ENCODE assay signal across 17 cellular contexts in genomic region chr14:101358726-101359125, GRCh38.
DNase-seq lines count a peak whose midpoint lies in the region; ATAC-seq and TF ChIP-seq lines count a peak whose summit lies in the region.
"Had no signal": no experiment of that assay in that cellular context is flagged by ENCODE, and none has a peak within 500 bp of the region (broad histone marks: within the 10 kb centered on the region; RNA-seq: fewer than 3 reads in every experiment).

No MANE protein-coding gene starts in this region.

- H3K9me3 ChIP-seq in testis (no peaks in the 10 kb centered on the region), mucosa of descending colon (no peaks in the 10 kb centered on the region)

- TF ChIP-seq CTCF in dorsolateral prefrontal cortex (IDR thresholded peaks at IDR 0.05 in 54 of 56, conservative IDR thresholded peaks at IDR 0.05 in 2 of 56; ENCODE audit: low read depth in 1 of 56, partially characterized antibody in 56 of 56) (no peak), nephron progenitor cell (IDR thresholded peaks at IDR 0.05) (no peak), testis (IDR thresholded peaks at IDR 0.05) (no peak), mucosa of descending colon (IDR thresholded peaks at IDR 0.05) (no peak)

- H3K4me1 Mint-ChIP-seq in nephron progenitor cell: peaks cover 55% of the 10 kb centered on the region

- no peak for ATAC-seq in mucosa of descending colon
- ATAC-seq in HG02852 (IDR thresholded peaks at IDR 0.05; ENCODE audit: unreplicated experiment): no peak
- ATAC-seq: activated naive CD8-positive, alpha-beta T cell treated with anti-CD3 and anti-CD28 coated beads, Interleukin-2, amount 50 U/mL, for 24 hours; stimulated activated memory B cell treated with anti-CD40 and anti-IgM and Interleukin-4, amounts not matched to agents 10 μg/mL and 1 μg/mL and 100 μg/mL, for 72 hours had no signal

- H3K9me3 Mint-ChIP-seq in nephron progenitor cell: peaks cover 34% of the 10 kb centered on the region

- H3K27ac ChIP-seq in dorsolateral prefrontal cortex (peak overlapping the region in 42 of 59 donors; percentile 0 to 80 (median 52)), testis (peak overlapping the region; percentile 48 to 67)

- peak; percentile 12 for DNase-seq in H7
- no peak for DNase-seq in dorsolateral prefrontal cortex
- no peak for DNase-seq in nephron progenitor cell
- no peak for DNase-seq in testis
- no peak for DNase-seq in mucosa of descending colon
- DNase-seq in stimulated activated naive CD4-positive, alpha-beta T cell (lab: John Stamatoyannopoulos, UW): no peak
- DNase-seq: activated CD4-positive, alpha-beta T cell treated with anti-CD3 and anti-CD28 coated beads, Interleukin-2, amount 50 U/mL, for 4 hours; activated naive CD8-positive, alpha-beta T cell treated with anti-CD3 and anti-CD28 coated beads, Interleukin-2, amount 50 U/mL, for 24 hours; Calu3; caudate nucleus; effector memory CD4-positive, alpha-beta T cell; NCI-H1436 treated with DMSO at 0.1 percent for 48 hours; stimulated activated CD4-positive, alpha-beta T cell treated with anti-CD3 and anti-CD28 coated beads, Interleukin-12 subunit alpha, Interleukin-12 subunit beta, amount 100 ng/mL, for 4 hours; SW 1271 had no signal

- H3K36me3 Mint-ChIP-seq in nephron progenitor cell (ENCODE audit: low read depth): peaks cover 20% of the 10 kb centered on the region

- TF ChIP-seq POLR2A in testis (IDR thresholded peaks at IDR 0.05): no peak

- no peaks in the 10 kb centered on the region for H3K27me3 ChIP-seq in H7 (ENCODE audit: control insufficient read depth, insufficient read depth, low read length)
- peaks cover 0 to 5% (median 0%) of the 10 kb centered on the region in 45 donors for H3K27me3 ChIP-seq in dorsolateral prefrontal cortex
- no peaks in the 10 kb centered on the region for H3K27me3 ChIP-seq in testis

- H3K27ac Mint-ChIP-seq in nephron progenitor cell: peak overlapping the region; percentile 94
- H3K27ac Mint-ChIP-seq: activated naive CD8-positive, alpha-beta T cell treated with anti-CD3 and anti-CD28 coated beads, Interleukin-2, amount 50 U/mL, for 24 hours; stimulated activated memory B cell treated with anti-CD40 and anti-IgM and Interleukin-4, amounts not matched to agents 10 μg/mL and 1 μg/mL and 100 μg/mL, for 72 hours had no signal

- intact Hi-C loops in dorsolateral prefrontal cortex (cut with DNase I) (no loop called here), testis (cut with DNase I; ENCODE audit: low total_unique reads) (no loop called here), mucosa of descending colon (cut with DNase I, micrococcal nuclease) (no loop called here)

- H3K4me1 ChIP-seq in testis (peaks cover 30% of the 10 kb centered on the region), mucosa of descending colon (ENCODE audit: low read depth) (no peaks in the 10 kb centered on the region)

- H3K4me3 ChIP-seq in H7 (ENCODE audit: insufficient read depth, low read depth, low read length) (no peak overlapping the region), dorsolateral prefrontal cortex (no peak overlapping the region), testis (no peak overlapping the region), mucosa of descending colon (no peak overlapping the region)

- peak overlapping the region; percentile 6 for H3K4me3 Mint-ChIP-seq in nephron progenitor cell
- H3K4me3 Mint-ChIP-seq: activated naive CD8-positive, alpha-beta T cell treated with anti-CD3 and anti-CD28 coated beads, Interleukin-2, amount 50 U/mL, for 24 hours; HFFc6; stimulated activated memory B cell treated with anti-CD40 and anti-IgM and Interleukin-4, amounts not matched to agents 10 μg/mL and 1 μg/mL and 100 μg/mL, for 72 hours had no signal

- peaks cover 13% of the 10 kb centered on the region for H3K27me3 Mint-ChIP-seq in nephron progenitor cell (ENCODE audit: low read depth, poor library complexity)

- 71 to 81% methylated on average over 10 of the region's 10 CpGs for WGBS in testis, 2 donors

- H3K36me3 ChIP-seq in H7 (replicated peaks; ENCODE audit: control insufficient read depth, insufficient read depth, low read length) (no peaks in the 10 kb centered on the region), testis (ENCODE audit: low read depth, missing control alignments) (no peaks in the 10 kb centered on the region), mucosa of descending colon (ENCODE audit: low read depth) (no peaks in the 10 kb centered on the region)
